Comparison of ENCODE assay signal across 11 cellular contexts in genomic region chr3:105824129-105824528, GRCh38. TPM values are rescaled to one million over a fixed set of nuclear protein-coding genes. Genes with fewer than 3 reads are reported as not detected.
DNase-seq lines count a peak whose midpoint lies in the region; ATAC-seq and TF ChIP-seq lines count a peak whose summit lies in the region.
"Had no signal": no experiment of that assay in that cellular context is flagged by ENCODE, and none has a peak within 500 bp of the region (broad histone marks: within the 10 kb centered on the region; RNA-seq: fewer than 3 reads in every experiment).

No MANE protein-coding gene starts in this region.

- H3K4me3 ChIP-seq in hepatocyte: no peak overlapping the region
- H3K4me3 ChIP-seq: prostate gland had no signal

- intact Hi-C loops in posterior cingulate gyrus (cut with DNase I): no loop called here

- H2AFZ ChIP-seq in hepatocyte: no peak overlapping the region

- H3K9me3 Mint-ChIP-seq in activated T-cell treated with anti-CD3 and anti-CD28 coated beads, Interleukin-2, amount 50 U/mL, for 4 hours: no peaks in the 10 kb centered on the region
- H3K9me3 Mint-ChIP-seq in activated CD8-positive, alpha-beta T cell treated with anti-CD3 and anti-CD28 coated beads, Interleukin-2, amount 10 ng/mL, durations not matched to agents 7 days and 5 days (ENCODE audit: insufficient read depth): no peaks in the 10 kb centered on the region
- H3K9me3 Mint-ChIP-seq in stimulated activated naive CD8-positive, alpha-beta T cell treated with anti-CD3 and anti-CD28 coated beads, Interleukin-15, amount 100 ng/mL, for 72 hours: peaks cover 0 to 14% of the 10 kb centered on the region in 2 donors

- peaks cover 28% of the 10 kb centered on the region for H3K4me1 ChIP-seq in hepatocyte (ENCODE audit: insufficient read depth)
- H3K4me1 ChIP-seq: prostate gland had no signal

- WGBS in hepatocyte (ENCODE audit: low lambda C conversion rate, missing lambda C conversion rate): 92% methylated on average over 2 of the region's 2 CpGs

- H3K36me3 ChIP-seq in hepatocyte (replicated peaks; ENCODE audit: insufficient read depth, low read depth): no peaks in the 10 kb centered on the region
- H3K36me3 ChIP-seq: prostate gland had no signal

- H3K4me1 Mint-ChIP-seq in activated T-cell treated with anti-CD3 and anti-CD28 coated beads, Interleukin-2, amount 50 U/mL, for 4 hours (ENCODE audit: low read depth): peaks cover 77% of the 10 kb centered on the region
- peaks cover 70% of the 10 kb centered on the region for H3K4me1 Mint-ChIP-seq in activated CD8-positive, alpha-beta T cell treated with anti-CD3 and anti-CD28 coated beads, Interleukin-2, amount 10 ng/mL, durations not matched to agents 7 days and 5 days (ENCODE audit: low read depth)
- H3K4me1 Mint-ChIP-seq in stimulated activated naive CD8-positive, alpha-beta T cell treated with anti-CD3 and anti-CD28 coated beads, Interleukin-15, amount 100 ng/mL, for 72 hours: peaks cover 84% of the 10 kb centered on the region

- peak overlapping the region; percentile 79 for H3K27ac ChIP-seq in hepatocyte

- H3K36me3 Mint-ChIP-seq in activated T-cell treated with anti-CD3 and anti-CD28 coated beads, Interleukin-2, amount 50 U/mL, for 4 hours (ENCODE audit: insufficient read depth): peaks cover 56% of the 10 kb centered on the region
- H3K36me3 Mint-ChIP-seq in activated CD8-positive, alpha-beta T cell treated with anti-CD3 and anti-CD28 coated beads, Interleukin-2, amount 10 ng/mL, durations not matched to agents 7 days and 5 days (ENCODE audit: low read depth): peaks cover 75% of the 10 kb centered on the region

- H3K4me2 ChIP-seq in hepatocyte: no peak overlapping the region

- CTCF ChIA-PET in activated CD8-positive, alpha-beta T cell treated with anti-CD3 and anti-CD28 coated beads, Interleukin-2, amount 10 ng/mL, durations not matched to agents 7 days and 5 days (lab: Charles Lee): interaction anchor here (0.6 to 1.6 kb wide), 2 partner anchors 126 to 137 kb away, joined by 3 to 4 read pairs; no protein-coding TSS in a partner anchor

- no peaks in the 10 kb centered on the region for H4K20me1 ChIP-seq in hepatocyte (ENCODE audit: insufficient read depth, poor library complexity, severe bottlenecking)

- H3K27me3 ChIP-seq in hepatocyte: no peaks in the 10 kb centered on the region

- no peaks in the 10 kb centered on the region for H3K9me3 ChIP-seq in hepatocyte (ENCODE audit: low read depth)
- H3K9me3 ChIP-seq: prostate gland had no signal

- H3K4me3 Mint-ChIP-seq in activated T-cell treated with anti-CD3 and anti-CD28 coated beads, Interleukin-2, amount 50 U/mL, for 4 hours: peak overlapping the region; percentile 36
- H3K4me3 Mint-ChIP-seq in activated CD8-positive, alpha-beta T cell treated with anti-CD3 and anti-CD28 coated beads, Interleukin-2, amount 10 ng/mL, durations not matched to agents 7 days and 5 days: no peak overlapping the region
- peak overlapping the region; percentile 69 to 80 for H3K4me3 Mint-ChIP-seq in stimulated activated naive CD8-positive, alpha-beta T cell treated with anti-CD3 and anti-CD28 coated beads, Interleukin-15, amount 100 ng/mL, for 72 hours

- POLR2A ChIA-PET in activated CD8-positive, alpha-beta T cell treated with anti-CD3 and anti-CD28 coated beads, Interleukin-2, amount 10 ng/mL, durations not matched to agents 7 days and 5 days (lab: Charles Lee): interaction anchor here (0.9 to 1.6 kb wide), 2 partner anchors 15 to 44 kb away, joined by 3 to 5 read pairs; partner anchors contain the start of gene CBLB

- peaks cover 55% of the 10 kb centered on the region for H3K79me2 ChIP-seq in hepatocyte

- no peak for TF ChIP-seq CTCF in hepatocyte (IDR thresholded peaks at IDR 0.05; ENCODE audit: poor library complexity)

- ATAC-seq in activated T-cell treated with anti-CD3 and anti-CD28 coated beads, Interleukin-2, amount 50 U/mL, for 4 hours: no peak
- ATAC-seq in activated CD8-positive, alpha-beta T cell treated with anti-CD3 and anti-CD28 coated beads, Interleukin-2, amount 10 ng/mL, durations not matched to agents 7 days and 5 days: no peak
- no peak for ATAC-seq in stimulated activated naive CD8-positive, alpha-beta T cell treated with anti-CD3 and anti-CD28 coated beads, Interleukin-15, amount 100 ng/mL, for 72 hours
- ATAC-seq in GM21381 (IDR thresholded peaks at IDR 0.05; ENCODE audit: unreplicated experiment): no peak

- peak overlapping the region; percentile 48 for H3K27ac Mint-ChIP-seq in activated CD8-positive, alpha-beta T cell treated with anti-CD3 and anti-CD28 coated beads, Interleukin-2, amount 10 ng/mL, durations not matched to agents 7 days and 5 days
- H3K27ac Mint-ChIP-seq in stimulated activated naive CD8-positive, alpha-beta T cell treated with anti-CD3 and anti-CD28 coated beads, Interleukin-15, amount 100 ng/mL, for 72 hours: peak overlapping the region; percentile 97 to 99

- DNase-seq in activated T-cell treated with anti-CD3 and anti-CD28 coated beads, Interleukin-2, amount 50 U/mL, for 4 hours: no peak
- no peak for DNase-seq in activated T-cell treated with anti-CD3 and anti-CD28 coated beads, Interleukin-2, amount 50 U/mL, for 48 hours
- no peak for DNase-seq in activated CD8-positive, alpha-beta T cell treated with anti-CD3 and anti-CD28 coated beads, Interleukin-2, amount 10 ng/mL, durations not matched to agents 7 days and 5 days
- DNase-seq in hepatocyte (ENCODE audit: low spot score) (no peak), posterior cingulate gyrus (no peak), Ammon's horn (ENCODE audit: low spot score) (no peak)
- no peak for DNase-seq in stimulated activated naive CD8-positive, alpha-beta T cell treated with anti-CD3 and anti-CD28 coated beads, Interleukin-15, amount 100 ng/mL, for 72 hours
- DNase-seq: islet precursor cell, NCI-H774 had no signal

- H3K9me2 ChIP-seq in hepatocyte (replicated peaks; ENCODE audit: insufficient read depth): no peaks in the 10 kb centered on the region

- no peaks in the 10 kb centered on the region for H3K27me3 Mint-ChIP-seq in activated T-cell treated with anti-CD3 and anti-CD28 coated beads, Interleukin-2, amount 50 U/mL, for 4 hours (ENCODE audit: low read depth)
- H3K27me3 Mint-ChIP-seq in activated CD8-positive, alpha-beta T cell treated with anti-CD3 and anti-CD28 coated beads, Interleukin-2, amount 10 ng/mL, durations not matched to agents 7 days and 5 days (ENCODE audit: low read depth): no peaks in the 10 kb centered on the region
- no peaks in the 10 kb centered on the region for H3K27me3 Mint-ChIP-seq in stimulated activated naive CD8-positive, alpha-beta T cell treated with anti-CD3 and anti-CD28 coated beads, Interleukin-15, amount 100 ng/mL, for 72 hours

RNA-seq across cellular contexts. Expression of gene CBLB, which starts 44.7 kb away (rescaled TPM):
- 10 to 100 TPM; 61.0 to 78.6 (median 70.4) TPM for total RNA-seq in activated T-cell treated with anti-CD3 and anti-CD28 coated beads, Interleukin-2, amount 50 U/mL, for 4 hours
- 100 to 1,000 TPM; 117 to 122 TPM for total RNA-seq in activated CD8-positive, alpha-beta T cell treated with anti-CD3 and anti-CD28 coated beads, Interleukin-2, amount 10 ng/mL, durations not matched to agents 7 days and 5 days
- total RNA-seq in hepatocyte: 29.2 and 56.0 TPM in 2 replicates
- polyA plus RNA-seq in hepatocyte: 21.3 and 22.6 TPM in 2 replicates
